ENCODE assay signal across 9 cellular contexts in the genomic region with DNA sequence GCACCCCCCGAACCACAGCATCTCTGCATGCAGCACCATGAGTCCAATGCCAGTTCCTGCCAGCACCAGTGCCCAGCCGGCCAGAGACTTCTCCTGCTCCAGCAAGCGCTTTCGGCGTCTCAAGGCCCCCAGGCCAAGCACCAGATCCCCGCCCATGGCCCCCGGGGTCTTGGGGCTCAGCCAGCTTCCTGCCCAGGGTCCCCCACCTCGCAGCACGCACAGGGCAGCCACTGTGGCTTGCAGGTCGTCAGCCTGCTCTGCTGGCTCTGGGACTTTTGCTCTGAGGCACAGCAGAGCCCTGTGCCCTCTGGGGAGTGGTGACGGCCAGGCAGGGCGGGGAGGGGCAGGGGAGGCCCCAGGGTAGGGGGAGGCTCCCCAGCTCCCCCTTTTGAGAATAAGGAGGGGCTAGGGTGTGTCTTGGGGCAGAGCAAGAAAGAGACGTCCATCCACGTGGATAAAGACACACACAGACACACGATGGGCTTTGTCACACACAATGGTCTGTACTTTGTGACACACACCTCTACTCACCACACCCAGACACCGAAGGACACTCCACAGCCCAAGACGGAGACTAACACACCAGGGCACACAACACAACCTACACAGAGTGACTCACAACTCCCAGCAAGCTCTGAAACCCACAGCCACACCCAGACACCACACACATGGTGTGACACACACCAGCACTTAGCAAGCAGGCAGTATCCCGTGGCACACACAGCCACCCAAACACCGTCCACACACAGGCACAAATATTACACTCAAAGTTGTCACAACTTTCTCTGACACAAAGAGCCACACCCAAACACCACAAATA. TPM values are rescaled to one million over a fixed set of nuclear protein-coding genes. Genes with fewer than 3 reads are reported as not detected.
A peak's percentile ranks its signal among the peaks of the same experiment; 100 is the strongest.
DNase-seq lines count a peak whose midpoint lies in the region; ATAC-seq, FAIRE-seq and TF ChIP-seq lines count a peak whose summit lies in the region.
"Had no signal": no experiment of that assay in that cellular context is flagged by ENCODE, and none has a peak within 500 bp of the region (broad histone marks: within the 10 kb centered on the region; RNA-seq: fewer than 3 reads in every experiment).

A gene (minus strand): TSS at position 268 of the 820 bp plus-strand sequence. CDS start 112 bp downstream, at position 156.

- peaks cover 84% of the 10 kb centered on the region for H3K4me1 ChIP-seq in A549

- H3K4me1 Mint-ChIP-seq in stimulated activated naive CD8-positive, alpha-beta T cell treated with anti-CD3 and anti-CD28 coated beads, Interleukin-15, amount 100 ng/mL, for 72 hours = peaks cover 85% of the 10 kb centered on the region

- TF ChIP-seq EP300 in A549 (IDR thresholded peaks at IDR 0.05) = no peak

- H3K27ac ChIP-seq in A549 = peak within 1 kb of the TSS; percentile 92 to 95
- H3K27ac ChIP-seq in RWPE1 = peak within 1 kb of the TSS; percentile 96
- H3K27ac ChIP-seq: C4-2B had no signal

- no peaks in the 10 kb centered on the region for H3K27me3 Mint-ChIP-seq in stimulated activated naive CD8-positive, alpha-beta T cell treated with anti-CD3 and anti-CD28 coated beads, Interleukin-15, amount 100 ng/mL, for 72 hours

- TF ChIP-seq POLR2A in A549 (IDR thresholded peaks at IDR 0.05; ENCODE audit: low read length) (peak; percentile 77), lower leg skin (IDR thresholded peaks at IDR 0.05) (no peak)

- CTCF ChIA-PET in A549 (lab: Yijun Ruan, JAX) = interaction anchor here (1.0 to 24.0 kb wide), 6 partner anchors 19 to 186 kb away, joined by 3 to 565 read pairs (median 4); a partner anchor contains a TSS
- CTCF ChIA-PET in RWPE1 (lab: Yijun Ruan, JAX) = interaction anchor here (1.8 kb wide), 1 partner anchor 36 kb away, joined by 7 read pairs; no protein-coding TSS in a partner anchor

- FAIRE-seq in A549 (lab: Jason Lieb, UNC) = no peak

- peak within 1 kb of the TSS; percentile 88 to 95 for H3K27ac Mint-ChIP-seq in stimulated activated naive CD8-positive, alpha-beta T cell treated with anti-CD3 and anti-CD28 coated beads, Interleukin-15, amount 100 ng/mL, for 72 hours

- H3K9me3 Mint-ChIP-seq in stimulated activated naive CD8-positive, alpha-beta T cell treated with anti-CD3 and anti-CD28 coated beads, Interleukin-15, amount 100 ng/mL, for 72 hours = no peaks in the 10 kb centered on the region

- no peaks in the 10 kb centered on the region for H3K9me3 ChIP-seq in A549

- ATAC-seq in A549 (peak; percentile 44 to 51; a peak in 5 of 6 replicates), GM21447 (IDR thresholded peaks at IDR 0.05; ENCODE audit: unreplicated experiment) (peak; percentile 31), HG02981 (IDR thresholded peaks at IDR 0.05; ENCODE audit: unreplicated experiment) (no peak), HG03521 (IDR thresholded peaks at IDR 0.05; ENCODE audit: unreplicated experiment) (no peak)
- ATAC-seq in stimulated activated naive CD8-positive, alpha-beta T cell treated with anti-CD3 and anti-CD28 coated beads, Interleukin-15, amount 100 ng/mL, for 72 hours = peak; percentile 80

- H3K4me3 Mint-ChIP-seq in stimulated activated naive CD8-positive, alpha-beta T cell treated with anti-CD3 and anti-CD28 coated beads, Interleukin-15, amount 100 ng/mL, for 72 hours = peak within 1 kb of the TSS; percentile 82 to 88

- no peak for TF ChIP-seq CTCF in A549 (IDR thresholded peaks at IDR 0.05)
- TF ChIP-seq CTCF in RWPE1 (conservative IDR thresholded peaks at IDR 0.05; ENCODE audit: low read depth) = no peak
- no peak for TF ChIP-seq CTCF in lower leg skin (IDR thresholded peaks at IDR 0.05)

- peak; percentile 77 to 84 for DNase-seq in A549 (ENCODE audit: low read depth in 1 of 2, low spot score in 1 of 2)
- peak; percentile 72 for DNase-seq in RWPE1 (ENCODE audit: low spot score)
- peak in 3 of 4 experiments; percentile 14 to 40 (median 21) for DNase-seq in activated naive CD4-positive, alpha-beta T cell (lab: John Stamatoyannopoulos, UW)
- no peak for DNase-seq in lower leg skin (ENCODE audit: low spot score in 2 of 2)
- peak; percentile 60 to 79 for DNase-seq in stimulated activated naive CD8-positive, alpha-beta T cell treated with anti-CD3 and anti-CD28 coated beads, Interleukin-15, amount 100 ng/mL, for 72 hours

- peak within 1 kb of the TSS; percentile 97 for H3K4me2 ChIP-seq in A549

- intact Hi-C loops in lower leg skin (cut with DNase I; ENCODE audit: low total_unique reads) = loop anchor here (5.0 kb wide), 1 partner anchor 34 kb away; no protein-coding TSS in a partner anchor

- peak within 1 kb of the TSS; percentile 50 for H3K4me3 ChIP-seq in A549
- no peak within 1 kb of the TSS for H3K4me3 ChIP-seq in lower leg skin (ENCODE audit: low read depth, poor library complexity, severe bottlenecking)

- WGBS in A549 (ENCODE audit: missing lambda C conversion rate) = 4% methylated on average over 10 of the region's 19 CpGs
- WGBS in lower leg skin, 2 donors = 20 to 24% methylated on average over 19 of the region's 19 CpGs

- no peak for TF ChIP-seq RAD21 in A549 (conservative IDR thresholded peaks at IDR 0.05 in 1 of 2, IDR thresholded peaks at IDR 0.05 in 1 of 2)

- POLR2A ChIA-PET in A549 (lab: Yijun Ruan, JAX) (interaction anchor here (0.5 to 4.3 kb wide), 10 partner anchors 14 to 464 kb away, joined by 3 to 19 read pairs (median 5); a partner anchor contains a TSS), RWPE1 (lab: Yijun Ruan, JAX; ENCODE audit: low non-redundant PET) (interaction anchor here (1.0 to 1.2 kb wide), 2 partner anchors 24 to 28 kb away, joined by 3 read pairs; no protein-coding TSS in a partner anchor)

TF ChIP-seq in A549, 52 proteins besides CTCF, POLR2A, EP300 and RAD21:
- TF ChIP-seq, protein P1, sequence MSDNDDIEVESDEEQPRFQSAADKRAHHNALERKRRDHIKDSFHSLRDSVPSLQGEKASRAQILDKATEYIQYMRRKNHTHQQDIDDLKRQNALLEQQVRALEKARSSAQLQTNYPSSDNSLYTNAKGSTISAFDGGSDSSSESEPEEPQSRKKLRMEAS (IDR thresholded peaks at IDR 0.05) = peak; percentile 83
- no peak for TF ChIP-seq FOSL2 (IDR thresholded peaks at IDR 0.05)
- TF ChIP-seq FOSL2 (CRISPR knock-in tag; IDR thresholded peaks at IDR 0.05) = peak; percentile 65
- peak; percentile 43; the same call in 1 of the 2 replicates for TF ChIP-seq MYC (IDR thresholded peaks at IDR 0.05; ENCODE audit: borderline replicate concordance, low read length)
- TF ChIP-seq, protein P2, sequence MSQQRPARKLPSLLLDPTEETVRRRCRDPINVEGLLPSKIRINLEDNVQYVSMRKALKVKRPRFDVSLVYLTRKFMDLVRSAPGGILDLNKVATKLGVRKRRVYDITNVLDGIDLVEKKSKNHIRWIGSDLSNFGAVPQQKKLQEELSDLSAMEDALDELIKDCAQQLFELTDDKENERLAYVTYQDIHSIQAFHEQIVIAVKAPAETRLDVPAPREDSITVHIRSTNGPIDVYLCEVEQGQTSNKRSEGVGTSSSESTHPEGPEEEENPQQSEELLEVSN (IDR thresholded peaks at IDR 0.05; ENCODE audit: borderline replicate concordance, low read depth) = 0 out of 2 replicates have a peak, but pooled peaks have one; percentile 47
- TF ChIP-seq HOXB13 (CRISPR knock-in tag; IDR thresholded peaks at IDR 0.05; ENCODE audit: low read depth) = no peak

RNA-seq across cellular contexts. Expression of the gene that starts here (rescaled TPM):
- 15.7 and 20.7 TPM in 2 replicates for polyA plus RNA-seq in A549 (2011; rRNA removed)
- polyA plus RNA-seq in A549 (2012; cell fraction: cytosol; rRNA removed) = 20.1 and 24.6 TPM in 2 replicates
- polyA plus RNA-seq in A549 (2012; cell fraction: nucleus; rRNA removed) = 87.0 TPM in 2 replicates
- 16.9 to 21.0 TPM (median 20.7 TPM) in 3 replicates for polyA plus RNA-seq in A549 (2017; fragmentation: RNase III; extraction: RNeasy Plus Mini Kit Qiagen cat#74134 plus additional on column Dnase treatment)
- 22.6 and 25.6 TPM in 2 replicates for polyA minus RNA-seq in A549 (2011; rRNA and poly(A)+ RNA removed)
- total RNA-seq in lower leg skin = 10 to 100 TPM; 19.9 to 69.5 (median 49.2) TPM

Comparison
In these comparisons a context has a peak if more than half of its experiments do, and no peak if none do; other contexts are left out.
1. ATAC-seq: peak in A549 (2 of 2), GM21447 (single experiment) and stimulated activated naive CD8-positive, alpha-beta T cell treated with anti-CD3 and anti-CD28 coated beads, Interleukin-15, amount 100 ng/mL, for 72 hours (single experiment); none in HG02981 (single experiment) and HG03521 (single experiment).
2. DNase-seq: peak in A549 (2 of 2), RWPE1 (single experiment), activated naive CD4-positive, alpha-beta T cell (3 of 4) and stimulated activated naive CD8-positive, alpha-beta T cell treated with anti-CD3 and anti-CD28 coated beads, Interleukin-15, amount 100 ng/mL, for 72 hours (2 of 2); none in lower leg skin (0 of 2).